Comparison of ENCODE assay signal across 1 cellular context in genomic region chr2:181072486-181072885, GRCh38.
TF ChIP-seq lines count a peak whose summit lies in the region.

No MANE protein-coding gene starts in this region.

TF ChIP-seq in IMR-90, 13 proteins besides CTCF, POLR2A, EP300 and RAD21 (continued from another document):
- no peak for TF ChIP-seq USF2 (IDR thresholded peaks at IDR 0.05; ENCODE audit: low read depth, low read length)
- TF ChIP-seq RCOR1 (IDR thresholded peaks at IDR 0.05; ENCODE audit: insufficient replicate concordance, low read length) = no peak
